ENCODE assay signal across 8 cellular contexts in genomic region chr12:1691123-1692007, GRCh38. TPM values are rescaled to one million over a fixed set of nuclear protein-coding genes. Genes with fewer than 3 reads are reported as not detected.
DNase-seq lines count a peak whose midpoint lies in the region; ATAC-seq, FAIRE-seq and TF ChIP-seq lines count a peak whose summit lies in the region.

No MANE protein-coding gene starts in this region.

- no peaks in the 10 kb centered on the region for H3K36me3 ChIP-seq in bronchial epithelial cell (ENCODE audit: control insufficient read depth, insufficient read depth, low read length)

- peak overlapping the region; percentile 98 for H3K4me3 ChIP-seq in bronchial epithelial cell (ENCODE audit: low read depth, low read length)

- ATAC-seq in HG03280 (IDR thresholded peaks at IDR 0.05; ENCODE audit: unreplicated experiment) (peak; percentile 42), left lobe of liver (peak; percentile 56)
- peak; percentile 44 to 45 for ATAC-seq in stimulated activated naive B cell treated with anti-CD40 and anti-IgM and Interleukin-4, amounts not matched to agents 10 μg/mL and 1 μg/mL and 100 μg/mL, for 72 hours (replicated peaks)

- peak; percentile 45 for DNase-seq in CMK (ENCODE audit: low read depth)
- no peak for DNase-seq in GM19239 (ENCODE audit: insufficient read length, low spot score)
- peak; percentile 33 for DNase-seq in RWPE1 (ENCODE audit: low spot score)
- DNase-seq in bronchial epithelial cell (ENCODE audit: low read depth), result peak; percentile 36
- DNase-seq in left lobe of liver (ENCODE audit: low spot score), result peak; percentile 65
- DNase-seq in stimulated activated naive B cell treated with anti-CD40 and anti-IgM and Interleukin-4, amounts not matched to agents 10 μg/mL and 1 μg/mL and 100 μg/mL, for 72 hours, result peak; percentile 24
- no peak for DNase-seq in T1000 (lab: John Stamatoyannopoulos, UW)

- FAIRE-seq in GM19239 (lab: Jason Lieb, UNC) (peak; percentile 42), bronchial epithelial cell (lab: Jason Lieb, UNC) (no peak)

- no peaks in the 10 kb centered on the region for H3K27me3 Mint-ChIP-seq in stimulated activated naive B cell treated with anti-CD40 and anti-IgM and Interleukin-4, amounts not matched to agents 10 μg/mL and 1 μg/mL and 100 μg/mL, for 72 hours

- CTCF ChIA-PET in RWPE1 (lab: Yijun Ruan, JAX), result interaction anchor here (0.7 to 1.2 kb wide), 3 partner anchors 29 to 1544 kb away, joined by 3 to 4 read pairs (median 4); no protein-coding TSS in a partner anchor

- TF ChIP-seq CTCF in RWPE1 (conservative IDR thresholded peaks at IDR 0.05; ENCODE audit: low read depth), result no peak
- no peak for TF ChIP-seq CTCF in bronchial epithelial cell (IDR thresholded peaks at IDR 0.05; ENCODE audit: insufficient read depth, low read length, severe bottlenecking)

- H3K9me3 Mint-ChIP-seq in stimulated activated naive B cell treated with anti-CD40 and anti-IgM and Interleukin-4, amounts not matched to agents 10 μg/mL and 1 μg/mL and 100 μg/mL, for 72 hours, result no peaks in the 10 kb centered on the region

- H3K27ac Mint-ChIP-seq in stimulated activated naive B cell treated with anti-CD40 and anti-IgM and Interleukin-4, amounts not matched to agents 10 μg/mL and 1 μg/mL and 100 μg/mL, for 72 hours, result peak overlapping the region; percentile 99

- no peaks in the 10 kb centered on the region for H3K27me3 ChIP-seq in bronchial epithelial cell (ENCODE audit: control insufficient read depth, insufficient read depth, low read length)

- peak overlapping the region; percentile 93 to 98 for H3K4me3 Mint-ChIP-seq in stimulated activated naive B cell treated with anti-CD40 and anti-IgM and Interleukin-4, amounts not matched to agents 10 μg/mL and 1 μg/mL and 100 μg/mL, for 72 hours

- H3K36me3 Mint-ChIP-seq in stimulated activated naive B cell treated with anti-CD40 and anti-IgM and Interleukin-4, amounts not matched to agents 10 μg/mL and 1 μg/mL and 100 μg/mL, for 72 hours, result peaks cover 6 to 10% of the 10 kb centered on the region in 2 donors

- POLR2A ChIA-PET in RWPE1 (lab: Yijun Ruan, JAX; ENCODE audit: low non-redundant PET), result interaction anchor here (0.9 kb wide), 1 partner anchor 14 kb away, joined by 3 read pairs; no protein-coding TSS in a partner anchor

- peak overlapping the region; percentile 85 for H3K27ac ChIP-seq in RWPE1

- peaks cover 18 to 43% of the 10 kb centered on the region in 2 donors for H3K4me1 Mint-ChIP-seq in stimulated activated naive B cell treated with anti-CD40 and anti-IgM and Interleukin-4, amounts not matched to agents 10 μg/mL and 1 μg/mL and 100 μg/mL, for 72 hours

RNA-seq across cellular contexts. Expression of gene ADIPOR2, which starts 0.5 kb away (rescaled TPM):
- 41.6 and 61.2 TPM in 2 replicates for total RNA-seq in bronchial epithelial cell
- 58.0 TPM for total RNA-seq in left lobe of liver

Comparison
In these comparisons a context has a peak if more than half of its experiments do, and no peak if none do; other contexts are left out.
1. DNase-seq: peak in CMK (single experiment), RWPE1 (single experiment), bronchial epithelial cell (single experiment), left lobe of liver (single experiment) and stimulated activated naive B cell treated with anti-CD40 and anti-IgM and Interleukin-4, amounts not matched to agents 10 μg/mL and 1 μg/mL and 100 μg/mL, for 72 hours (single experiment); none in GM19239 (single experiment) and T1000 (single experiment).
2. Peak in every context shown above with its lines, with median percentiles within 50 percentile points of each other: ATAC-seq.